ENCODE assay signal across 11 cellular contexts in the genomic region with DNA sequence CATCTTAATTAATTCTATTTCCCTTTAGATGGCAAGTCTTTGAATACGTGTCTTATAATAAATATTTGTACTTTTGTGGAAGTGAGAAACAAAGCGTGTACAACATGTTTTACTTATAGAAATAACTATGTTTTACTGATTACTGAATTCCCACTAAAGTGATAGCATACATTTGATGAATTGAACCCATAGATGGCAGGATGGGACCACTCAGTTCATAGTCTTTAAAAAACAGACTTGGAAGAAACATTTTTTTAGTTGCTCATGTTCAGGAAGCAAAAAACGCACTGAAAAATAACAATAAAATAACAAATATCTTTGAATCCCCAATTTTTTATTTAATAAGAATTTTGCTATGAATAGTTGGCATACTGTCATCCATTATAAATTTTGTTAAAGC.
DNase-seq lines count a peak whose midpoint lies in the region; ATAC-seq and TF ChIP-seq lines count a peak whose summit lies in the region.
"Had no signal": no experiment of that assay in that cellular context is flagged by ENCODE, and none has a peak within 500 bp of the region (broad histone marks: within the 10 kb centered on the region; RNA-seq: fewer than 3 reads in every experiment).

No MANE protein-coding gene starts in this region.

- H3K27me3 ChIP-seq in gastrocnemius medialis = no peaks in the 10 kb centered on the region
- H3K27me3 ChIP-seq: BLaER1 had no signal

- intact Hi-C loops in gastrocnemius medialis (cut with DNase I; ENCODE audit: low total_unique reads) = no loop called here

- DNase-seq in NCI-H1417 (lab: John Stamatoyannopoulos, UW) = peak; percentile 2 to 69 (median 12)
- DNase-seq in NCI-H1417 treated with DMSO at 0.1 percent for 48 hours (lab: John Stamatoyannopoulos, UW) = no peak
- DNase-seq in NCI-H2171 (lab: John Stamatoyannopoulos, UW) = peak; percentile 25
- no peak for DNase-seq in epithelial cell of proximal tubule (ENCODE audit: low read depth)
- peak; percentile 18 for DNase-seq in putamen (ENCODE audit: low spot score)
- no peak for DNase-seq in gastrocnemius medialis
- no peak for DNase-seq in activated effector memory CD4-positive, alpha-beta T cell treated with Interleukin-2 at 50 U/mL for 16 hours
- DNase-seq in stimulated activated naive CD4-positive, alpha-beta T cell treated with Interleukin-2 at 50 U/mL for 16 hours (lab: John Stamatoyannopoulos, UW) = no peak
- DNase-seq: activated naive CD8-positive, alpha-beta T cell treated with anti-CD3 and anti-CD28 coated beads, Interleukin-2, amount 50 U/mL, for 24 hours; stimulated activated naive B cell treated with anti-CD40 and anti-IgM and Interleukin-4, amounts not matched to agents 10 μg/mL and 1 μg/mL and 100 μg/mL, for 72 hours had no signal

- no peak overlapping the region for H3K27ac ChIP-seq in gastrocnemius medialis
- H3K27ac ChIP-seq: BLaER1 had no signal

- no peaks in the 10 kb centered on the region for H3K36me3 ChIP-seq in gastrocnemius medialis

- no peaks in the 10 kb centered on the region for H3K4me1 ChIP-seq in gastrocnemius medialis

- TF ChIP-seq CTCF in epithelial cell of proximal tubule (conservative IDR thresholded peaks at IDR 0.05; ENCODE audit: low read depth, low read length) (peak; percentile 54), gastrocnemius medialis (IDR thresholded peaks at IDR 0.05 in 4 of 5, conservative IDR thresholded peaks at IDR 0.05 in 1 of 5) (no peak)

- no peak for ATAC-seq in gastrocnemius medialis
- ATAC-seq: activated naive CD8-positive, alpha-beta T cell treated with anti-CD3 and anti-CD28 coated beads, Interleukin-2, amount 50 U/mL, for 24 hours had no signal

- in situ Hi-C loops in gastrocnemius medialis (cut with MboI; ENCODE audit: low sequenced_read_pairs in 4 of 4) = no loop called here

- TF ChIP-seq POLR2A in gastrocnemius medialis (IDR thresholded peaks at IDR 0.05) = no peak

- H3K4me3 ChIP-seq in epithelial cell of proximal tubule (ENCODE audit: low read depth, low read length) (no peak overlapping the region), gastrocnemius medialis (no peak overlapping the region)
- H3K4me3 ChIP-seq: BLaER1 had no signal

- H3K9me3 ChIP-seq in gastrocnemius medialis = no peaks in the 10 kb centered on the region
- H3K9me3 ChIP-seq: BLaER1 had no signal

Comparison
In these comparisons a context has a peak if more than half of its experiments do, and no peak if none do; other contexts are left out.
1. DNase-seq: peak in NCI-H1417 (3 of 3), NCI-H2171 (single experiment) and putamen (single experiment); none in NCI-H1417 treated with DMSO at 0.1 percent for 48 hours (single experiment), epithelial cell of proximal tubule (single experiment), gastrocnemius medialis (0 of 2), activated effector memory CD4-positive, alpha-beta T cell treated with Interleukin-2 at 50 U/mL for 16 hours (single experiment) and stimulated activated naive CD4-positive, alpha-beta T cell treated with Interleukin-2 at 50 U/mL for 16 hours (single experiment).